ENCODE assay signal across 15 cellular contexts in the genomic region with DNA sequence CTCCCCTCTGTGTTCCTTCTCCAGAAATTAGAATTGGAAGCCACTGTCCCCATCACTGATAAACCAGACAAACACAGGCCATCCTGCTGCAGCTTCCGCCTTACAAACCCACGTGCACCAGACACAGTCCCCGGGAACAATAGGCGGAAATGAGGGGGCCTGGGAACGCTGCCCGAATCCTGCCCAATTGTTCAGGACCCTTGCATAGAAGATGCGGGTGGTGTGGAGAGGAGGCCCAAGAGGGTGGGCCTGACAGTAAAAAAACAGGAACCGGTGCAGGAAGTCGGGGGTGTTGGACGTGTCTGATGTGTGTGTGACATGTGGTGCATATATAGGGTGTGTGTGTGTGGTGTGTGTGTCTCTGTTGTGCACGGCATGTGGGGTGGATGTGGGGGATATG. TPM values are rescaled to one million over a fixed set of nuclear protein-coding genes. Genes with fewer than 3 reads are reported as not detected.
A peak's percentile ranks its signal among the peaks of the same experiment; 100 is the strongest.
DNase-seq lines count a peak whose midpoint lies in the region; ATAC-seq, FAIRE-seq and TF ChIP-seq lines count a peak whose summit lies in the region.
"Had no signal": no experiment of that assay in that cellular context is flagged by ENCODE, and none has a peak within 500 bp of the region (broad histone marks: within the 10 kb centered on the region; RNA-seq: fewer than 3 reads in every experiment).

No MANE protein-coding gene starts in this region.

- no peak overlapping the region for H3K4me3 ChIP-seq in gastroesophageal sphincter
- no peak overlapping the region for H3K4me3 ChIP-seq in uterus

- H3K27me3 ChIP-seq in gastroesophageal sphincter = no peaks in the 10 kb centered on the region
- no peaks in the 10 kb centered on the region for H3K27me3 ChIP-seq in uterus

- POLR2A ChIA-PET in activated CD4-positive, alpha-beta T cell treated with anti-CD3 and anti-CD28 coated beads for 36 hours (lab: Charles Lee) = no interaction called here

- no peak for FAIRE-seq in RCC 7860 (lab: Jason Lieb, UNC)
- FAIRE-seq: G401.6 had no signal

- no peak for TF ChIP-seq CTCF in gastroesophageal sphincter (IDR thresholded peaks at IDR 0.05)
- no peak for TF ChIP-seq CTCF in uterus (IDR thresholded peaks at IDR 0.05)

- H3K36me3 ChIP-seq in gastroesophageal sphincter (no peaks in the 10 kb centered on the region), uterus (no peaks in the 10 kb centered on the region)

- 74 to 80% methylated on average over 1 to 4 of the region's 11 CpGs for WGBS in gastroesophageal sphincter (ENCODE audit: low coverage in 1 of 2), 2 donors

- no peaks in the 10 kb centered on the region for H3K9me3 Mint-ChIP-seq in activated CD4-positive, alpha-beta T cell treated with anti-CD3 and anti-CD28 coated beads for 36 hours (ENCODE audit: low read depth)
- H3K9me3 Mint-ChIP-seq: mesothelial cell of epicardium had no signal

- TF ChIP-seq POLR2A in gastroesophageal sphincter (IDR thresholded peaks at IDR 0.05) (no peak), uterus (IDR thresholded peaks at IDR 0.05) (no peak)

- no peaks in the 10 kb centered on the region for H3K36me3 Mint-ChIP-seq in activated CD4-positive, alpha-beta T cell treated with anti-CD3 and anti-CD28 coated beads for 36 hours (ENCODE audit: low read depth)
- H3K36me3 Mint-ChIP-seq: activated naive CD8-positive, alpha-beta T cell; mesothelial cell of epicardium had no signal

- H3K27me3 Mint-ChIP-seq in activated CD4-positive, alpha-beta T cell treated with anti-CD3 and anti-CD28 coated beads for 36 hours = no peaks in the 10 kb centered on the region
- H3K27me3 Mint-ChIP-seq: activated naive CD8-positive, alpha-beta T cell had no signal

- DNase-seq in activated CD4-positive, alpha-beta T cell treated with anti-CD3 and anti-CD28 coated beads for 36 hours = no peak
- no peak for DNase-seq in activated CD4-positive, alpha-beta T cell treated with anti-CD3 and anti-CD28 coated beads for 4 hours
- DNase-seq in medulla oblongata (ENCODE audit: extremely low spot score) = peak; percentile 22
- peak; percentile 27 to 53 for DNase-seq in uterus
- DNase-seq in RCC 7860 (ENCODE audit: low spot score) = no peak
- no peak for DNase-seq in SHP77 (lab: John Stamatoyannopoulos, UW)
- DNase-seq: 8988T, NCI-H1092 treated with DMSO at 0.1 percent for 48 hours, NCI-H345, OCI-M1 had no signal

- no peak for TF ChIP-seq EP300 in gastroesophageal sphincter (IDR thresholded peaks at IDR 0.05)

- H3K4me3 Mint-ChIP-seq in activated CD4-positive, alpha-beta T cell treated with anti-CD3 and anti-CD28 coated beads for 36 hours = no peak overlapping the region
- H3K4me3 Mint-ChIP-seq: activated naive CD8-positive, alpha-beta T cell; mesothelial cell of epicardium had no signal

- no peak overlapping the region for H3K27ac Mint-ChIP-seq in activated CD4-positive, alpha-beta T cell treated with anti-CD3 and anti-CD28 coated beads for 36 hours
- H3K27ac Mint-ChIP-seq: activated naive CD8-positive, alpha-beta T cell; mesothelial cell of epicardium had no signal

- H3K27ac ChIP-seq in gastroesophageal sphincter (peak overlapping the region in 1 of 4 donors; percentile 22), uterus (no peak overlapping the region)

- intact Hi-C loops in activated CD4-positive, alpha-beta T cell treated with anti-CD3 and anti-CD28 coated beads for 36 hours (cut with DNase I, micrococcal nuclease) = no loop called here
- intact Hi-C loops in uterus (cut with DNase I; ENCODE audit: low total_unique reads) = no loop called here

- peaks cover 0 to 11% (median 0%) of the 10 kb centered on the region in 3 donors for H3K4me1 ChIP-seq in gastroesophageal sphincter
- H3K4me1 ChIP-seq in uterus = no peaks in the 10 kb centered on the region

- CTCF ChIA-PET in activated CD4-positive, alpha-beta T cell treated with anti-CD3 and anti-CD28 coated beads for 36 hours (lab: Charles Lee) = no interaction called here

- H3K9me3 ChIP-seq in gastroesophageal sphincter = no peaks in the 10 kb centered on the region
- H3K9me3 ChIP-seq in uterus = no peaks in the 10 kb centered on the region

- no peaks in the 10 kb centered on the region for H3K4me1 Mint-ChIP-seq in activated CD4-positive, alpha-beta T cell treated with anti-CD3 and anti-CD28 coated beads for 36 hours

- ATAC-seq in activated CD4-positive, alpha-beta T cell treated with anti-CD3 and anti-CD28 coated beads for 36 hours = peak; percentile 19
- ATAC-seq in gastroesophageal sphincter (peak; percentile 52), HG03025 (IDR thresholded peaks at IDR 0.05; ENCODE audit: low FRiP score, unreplicated experiment) (no peak)

RNA-seq across cellular contexts. Expression of gene CHST15, which starts 26.5 kb away (rescaled TPM):
- under 1 TPM; 0.40 to 0.43 TPM for total RNA-seq in activated CD4-positive, alpha-beta T cell treated with anti-CD3 and anti-CD28 coated beads for 36 hours
- total RNA-seq in gastroesophageal sphincter (10 to 100 TPM; 63.5 to 87.5 (median 74.3) TPM), uterus (10 to 100 TPM in 3 of 4 donors, 1 to 10 TPM in 1; 9.7 to 28.5 (median 17.8) TPM)

Comparison
In these comparisons a context has a peak if more than half of its experiments do, and no peak if none do; other contexts are left out.
1. DNase-seq: peak in medulla oblongata (single experiment) and uterus (2 of 2); none in activated CD4-positive, alpha-beta T cell treated with anti-CD3 and anti-CD28 coated beads for 36 hours (single experiment), activated CD4-positive, alpha-beta T cell treated with anti-CD3 and anti-CD28 coated beads for 4 hours (0 of 2), RCC 7860 (single experiment) and SHP77 (0 of 2).
2. RNA of gene CHST15, which starts 26.5 kb away (total RNA-seq): 63.5 to 87.5 TPM in gastroesophageal sphincter and 9.7 to 28.5 TPM in uterus; 0.40 to 0.43 TPM in activated CD4-positive, alpha-beta T cell treated with anti-CD3 and anti-CD28 coated beads for 36 hours; every median in the first group is over 4 times any median in the second.